Comparison of ENCODE assay signal across 11 cellular contexts in the genomic region with DNA sequence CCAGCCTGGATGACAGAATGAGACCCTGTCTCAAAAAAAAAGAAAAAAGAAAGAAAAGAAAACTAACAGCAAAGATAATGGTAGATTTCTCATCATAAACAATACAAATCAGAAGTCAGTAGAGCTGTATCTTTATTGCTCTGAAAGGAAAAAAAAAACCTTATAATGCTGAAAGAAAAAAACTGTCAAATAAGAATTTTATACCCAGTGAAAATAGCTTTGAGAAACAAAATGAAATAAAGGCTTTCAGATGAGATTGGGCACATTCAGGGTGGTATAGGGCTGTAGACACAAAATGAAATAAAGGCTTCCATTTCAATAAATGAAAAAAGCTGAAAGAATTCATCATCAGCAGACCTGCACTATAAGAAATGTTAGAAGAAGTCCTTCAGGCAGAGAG.
"Had no signal": no experiment of that assay in that cellular context is flagged by ENCODE, and none has a peak within 500 bp of the region (broad histone marks: within the 10 kb centered on the region; RNA-seq: fewer than 3 reads in every experiment).

No MANE protein-coding gene starts in this region.

- DNase-seq: GM23248, GOT3, H7, H9, HCEC 1CT, HFFc6 had no signal

- H3K9ac ChIP-seq: GM23248 had no signal

- H3K9me3 ChIP-seq: HAP-1 had no signal

- H3K4me2 ChIP-seq: GM23338 had no signal

- H3K4me1 ChIP-seq: HAP-1 had no signal

- FAIRE-seq: H1, H54 had no signal

- H3K4me3 ChIP-seq: GM23248, GM23338, HAP-1 had no signal

- ATAC-seq: GM23338, HCT116 had no signal

- H2AFZ ChIP-seq: GM23248, GM23338 had no signal

- H3K27ac ChIP-seq: GM23248 had no signal

- H3K36me3 ChIP-seq: HAP-1 had no signal
